23 cellular contexts compared by ENCODE assay signal in genomic region chr17:8893621-8894020, GRCh38. TPM values are rescaled to one million over a fixed set of nuclear protein-coding genes. Genes with fewer than 3 reads are reported as not detected.
"Had no signal": no experiment of that assay in that cellular context is flagged by ENCODE, and none has a peak within 500 bp of the region (broad histone marks: within the 10 kb centered on the region; RNA-seq: fewer than 3 reads in every experiment).

No MANE protein-coding gene starts in this region.

- H3K27me3 ChIP-seq: right atrium auricular region, upper lobe of left lung had no signal

- ATAC-seq: activated CD4-positive, alpha-beta T cell treated with anti-CD3 and anti-CD28 coated beads for 36 hours; activated CD8-positive, alpha-beta T cell treated with anti-CD3 and anti-CD28 coated beads for 36 hours; activated naive CD8-positive, alpha-beta T cell treated with anti-CD3 and anti-CD28 coated beads, Interleukin-2, amount 50 U/mL, for 24 hours; left lung; mucosa of descending colon; naive thymus-derived CD4-positive, alpha-beta T cell; stimulated activated naive CD8-positive, alpha-beta T cell treated with anti-CD3 and anti-CD28 coated beads, Interleukin-15, amount 100 ng/mL, for 72 hours had no signal

- FAIRE-seq: endometrium, kidney had no signal

- H3K9me3 ChIP-seq: left lung, mucosa of descending colon, right atrium auricular region, SK-N-SH, upper lobe of left lung had no signal

- H3K9ac ChIP-seq: SK-N-SH had no signal

- H3K27ac Mint-ChIP-seq: activated naive CD8-positive, alpha-beta T cell treated with anti-CD3 and anti-CD28 coated beads, Interleukin-2, amount 50 U/mL, for 24 hours; progenitor cell of endocrine pancreas had no signal

- H3K27ac ChIP-seq: left lung, right atrium auricular region, skin epidermis, upper lobe of left lung, WERI-Rb-1 had no signal

- H3K9me3 Mint-ChIP-seq: activated CD8-positive, alpha-beta T cell treated with anti-CD3 and anti-CD28 coated beads for 36 hours; activated naive CD8-positive, alpha-beta T cell treated with anti-CD3 and anti-CD28 coated beads, Interleukin-2, amount 50 U/mL, for 24 hours; activated T-helper 1 cell treated with anti-CD3 and anti-CD28 coated beads, Interleukin-12 subunit alpha, Interleukin-12 subunit beta, Interleukin-2, Interleukin-4 antibody, amounts not matched to agents 30 ng/mL and 10 ng/mL and 1 ng/mL, durations not matched to agents 14 hours and 24 hours and 36 hours; stimulated activated naive CD8-positive, alpha-beta T cell treated with anti-CD3 and anti-CD28 coated beads, Interleukin-15, amount 100 ng/mL, for 72 hours had no signal

- DNase-seq: activated CD4-positive, alpha-beta T cell treated with anti-CD3 and anti-CD28 coated beads for 36 hours; activated CD8-positive, alpha-beta T cell treated with anti-CD3 and anti-CD28 coated beads for 36 hours; activated naive CD4-positive, alpha-beta T cell treated with Interleukin-2 at 50 U/mL for 16 hours; activated naive CD8-positive, alpha-beta T cell treated with anti-CD3 and anti-CD28 coated beads, Interleukin-2, amount 50 U/mL, for 24 hours; dermis blood vessel endothelial cell; kidney; left lung; mammary epithelial cell; mucosa of descending colon; naive thymus-derived CD4-positive, alpha-beta T cell; occipital lobe; stimulated activated CD4-positive, alpha-beta T cell treated with anti-CD3 and anti-CD28 coated beads, Interleukin-4, amount 100 ng/mL, for 4 hours; stimulated activated CD8-positive, alpha-beta memory T cell treated with anti-CD3 and anti-CD28 coated beads, Interleukin-4, amount 100 ng/mL, for 48 hours; stimulated activated naive CD8-positive, alpha-beta T cell treated with anti-CD3 and anti-CD28 coated beads, Interleukin-15, amount 100 ng/mL, for 72 hours; T-helper 1 cell; WERI-Rb-1 had no signal

- H3K4me3 Mint-ChIP-seq: activated CD4-positive, alpha-beta T cell treated with anti-CD3 and anti-CD28 coated beads for 36 hours; activated CD8-positive, alpha-beta T cell treated with anti-CD3 and anti-CD28 coated beads for 36 hours; activated naive CD8-positive, alpha-beta T cell treated with anti-CD3 and anti-CD28 coated beads, Interleukin-2, amount 50 U/mL, for 24 hours; activated T-helper 1 cell treated with anti-CD3 and anti-CD28 coated beads, Interleukin-12 subunit alpha, Interleukin-12 subunit beta, Interleukin-2, Interleukin-4 antibody, amounts not matched to agents 30 ng/mL and 10 ng/mL and 1 ng/mL, durations not matched to agents 14 hours and 24 hours and 36 hours had no signal

- H3K4me3 ChIP-seq: left lung, mucosa of descending colon, right atrium auricular region, skin epidermis, upper lobe of left lung had no signal

- H3K36me3 ChIP-seq: right atrium auricular region, upper lobe of left lung, WERI-Rb-1 had no signal

- H3K27me3 Mint-ChIP-seq: activated CD4-positive, alpha-beta T cell treated with anti-CD3 and anti-CD28 coated beads for 36 hours; activated CD8-positive, alpha-beta T cell treated with anti-CD3 and anti-CD28 coated beads for 36 hours; activated naive CD8-positive, alpha-beta T cell treated with anti-CD3 and anti-CD28 coated beads, Interleukin-2, amount 50 U/mL, for 24 hours; naive thymus-derived CD4-positive, alpha-beta T cell; stimulated activated naive CD8-positive, alpha-beta T cell treated with anti-CD3 and anti-CD28 coated beads, Interleukin-15, amount 100 ng/mL, for 72 hours had no signal

RNA-seq across cellular contexts. Expression of gene PIK3R6, which starts 26.1 kb away (rescaled TPM):
- total RNA-seq: dermis blood vessel endothelial cell had no signal
